ENCODE assay signal across 22 cellular contexts in the genomic region with DNA sequence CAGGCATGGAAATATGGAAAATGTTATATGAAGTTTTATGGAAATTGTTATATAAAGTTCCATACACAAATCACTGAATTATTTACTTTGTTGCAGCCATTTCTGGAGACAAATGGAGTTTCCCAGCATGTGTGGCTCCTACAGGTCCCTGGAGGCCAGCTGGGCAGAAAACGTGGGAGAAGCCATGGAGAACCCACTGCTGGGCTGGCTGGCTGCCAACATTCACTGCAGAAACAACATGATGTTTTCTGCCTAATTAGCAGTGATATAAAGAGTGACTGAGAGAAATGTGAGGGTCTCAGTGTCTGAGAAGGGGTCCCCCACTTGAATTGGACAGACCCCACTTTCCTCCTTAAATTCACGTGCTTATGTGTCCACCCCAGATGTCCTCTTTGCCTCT.
"Had no signal": no experiment of that assay in that cellular context is flagged by ENCODE, and none has a peak within 500 bp of the region (broad histone marks: within the 10 kb centered on the region; RNA-seq: fewer than 3 reads in every experiment).

No MANE protein-coding gene starts in this region.

- DNase-seq: activated CD4-positive, alpha-beta T cell treated with anti-CD3 and anti-CD28 coated beads, Interleukin-2, amount 10 ng/mL, durations not matched to agents 24 days and 14 days; activated CD8-positive, alpha-beta T cell treated with anti-CD3 and anti-CD28 coated beads for 36 hours; activated gamma-delta T cell; activated naive CD4-positive, alpha-beta T cell treated with anti-CD3 and anti-CD28 coated beads, Interleukin-2, amount 50 U/mL, for 16 hours; activated naive CD8-positive, alpha-beta T cell treated with anti-CD3 and anti-CD28 coated beads, Interleukin-2, amount 50 U/mL, for 24 hours; body of pancreas; effector CD4-positive, alpha-beta T cell; heart left ventricle; left ventricle myocardium superior; mammary epithelial cell; naive thymus-derived CD8-positive, alpha-beta T cell; sigmoid colon; stimulated activated CD4-positive, alpha-beta T cell treated with anti-CD3 and anti-CD28 coated beads, Interleukin-2, amount 100 ng/mL, for 48 hours; stimulated activated CD8-positive, alpha-beta memory T cell treated with anti-CD3 and anti-CD28 coated beads, Interleukin-4, amount 100 ng/mL, for 48 hours; stimulated activated naive B cell treated with anti-CD40 and anti-IgM and Interleukin-4, amounts not matched to agents 10 μg/mL and 1 μg/mL and 100 μg/mL, for 72 hours; trophoblast cell; uterus had no signal

- H3K36me3 Mint-ChIP-seq: stimulated activated naive B cell treated with anti-CD40 and anti-IgM and Interleukin-4, amounts not matched to agents 10 μg/mL and 1 μg/mL and 100 μg/mL, for 72 hours had no signal

- H3K27me3 Mint-ChIP-seq: activated CD4-positive, alpha-beta T cell treated with anti-CD3 and anti-CD28 coated beads, Interleukin-2, amount 10 ng/mL, durations not matched to agents 24 days and 14 days; activated CD8-positive, alpha-beta T cell treated with anti-CD3 and anti-CD28 coated beads for 36 hours; activated naive CD8-positive, alpha-beta T cell treated with anti-CD3 and anti-CD28 coated beads, Interleukin-2, amount 50 U/mL, for 24 hours; dendritic cell treated with granulocyte-macrophage colony-stimulating factor and Interleukin-4, amounts not matched to agents 40 ng/mL and 50 ng/mL, for 4 days; stimulated activated naive B cell treated with anti-CD40 and anti-IgM and Interleukin-4, amounts not matched to agents 10 μg/mL and 1 μg/mL and 100 μg/mL, for 72 hours had no signal

- H3K4me3 Mint-ChIP-seq: activated CD4-positive, alpha-beta T cell treated with anti-CD3 and anti-CD28 coated beads, Interleukin-2, amount 10 ng/mL, durations not matched to agents 24 days and 14 days; activated CD8-positive, alpha-beta T cell treated with anti-CD3 and anti-CD28 coated beads for 36 hours; activated naive CD8-positive, alpha-beta T cell treated with anti-CD3 and anti-CD28 coated beads, Interleukin-2, amount 50 U/mL, for 24 hours; activated T-helper 1 cell treated with anti-CD3 and anti-CD28 coated beads, Interleukin-12 subunit alpha, Interleukin-12 subunit beta, Interleukin-2, Interleukin-4 antibody, amounts not matched to agents 30 ng/mL and 10 ng/mL and 1 ng/mL, durations not matched to agents 14 hours and 24 hours and 36 hours; dendritic cell treated with granulocyte-macrophage colony-stimulating factor and Interleukin-4, amounts not matched to agents 40 ng/mL and 50 ng/mL, for 4 days; mesothelial cell of epicardium; naive thymus-derived CD8-positive, alpha-beta T cell; neural progenitor cell; stimulated activated naive B cell treated with anti-CD40 and anti-IgM and Interleukin-4, amounts not matched to agents 10 μg/mL and 1 μg/mL and 100 μg/mL, for 72 hours had no signal

- H3K27ac Mint-ChIP-seq: activated CD4-positive, alpha-beta T cell treated with anti-CD3 and anti-CD28 coated beads, Interleukin-2, amount 10 ng/mL, durations not matched to agents 24 days and 14 days; activated CD8-positive, alpha-beta T cell treated with anti-CD3 and anti-CD28 coated beads for 36 hours; activated naive CD8-positive, alpha-beta T cell treated with anti-CD3 and anti-CD28 coated beads, Interleukin-2, amount 50 U/mL, for 24 hours; activated T-helper 1 cell treated with anti-CD3 and anti-CD28 coated beads, Interleukin-12 subunit alpha, Interleukin-12 subunit beta, Interleukin-2, Interleukin-4 antibody, amounts not matched to agents 30 ng/mL and 10 ng/mL and 1 ng/mL, durations not matched to agents 14 hours and 24 hours and 36 hours; dendritic cell treated with granulocyte-macrophage colony-stimulating factor and Interleukin-4, amounts not matched to agents 40 ng/mL and 50 ng/mL, for 4 days; mesothelial cell of epicardium; naive thymus-derived CD8-positive, alpha-beta T cell; neural progenitor cell; stimulated activated naive B cell treated with anti-CD40 and anti-IgM and Interleukin-4, amounts not matched to agents 10 μg/mL and 1 μg/mL and 100 μg/mL, for 72 hours had no signal

- ATAC-seq: activated CD4-positive, CD25-positive, alpha-beta regulatory T cell treated with anti-CD3 and anti-CD28 coated beads, Interleukin-2, amount 50 U/mL, for 24 hours; activated CD8-positive, alpha-beta T cell treated with anti-CD3 and anti-CD28 coated beads for 36 hours; activated naive CD8-positive, alpha-beta T cell treated with anti-CD3 and anti-CD28 coated beads, Interleukin-2, amount 50 U/mL, for 24 hours; body of pancreas; heart left ventricle; left ventricle myocardium superior; naive thymus-derived CD8-positive, alpha-beta T cell; stimulated activated naive B cell treated with anti-CD40 and anti-IgM and Interleukin-4, amounts not matched to agents 10 μg/mL and 1 μg/mL and 100 μg/mL, for 72 hours had no signal

- H3K4me1 Mint-ChIP-seq: activated CD4-positive, alpha-beta T cell treated with anti-CD3 and anti-CD28 coated beads, Interleukin-2, amount 10 ng/mL, durations not matched to agents 24 days and 14 days; activated naive CD8-positive, alpha-beta T cell treated with anti-CD3 and anti-CD28 coated beads, Interleukin-2, amount 50 U/mL, for 24 hours; naive thymus-derived CD8-positive, alpha-beta T cell; neural progenitor cell; stimulated activated naive B cell treated with anti-CD40 and anti-IgM and Interleukin-4, amounts not matched to agents 10 μg/mL and 1 μg/mL and 100 μg/mL, for 72 hours had no signal
